Comparison of ENCODE assay signal across 26 cellular contexts in the genomic region with DNA sequence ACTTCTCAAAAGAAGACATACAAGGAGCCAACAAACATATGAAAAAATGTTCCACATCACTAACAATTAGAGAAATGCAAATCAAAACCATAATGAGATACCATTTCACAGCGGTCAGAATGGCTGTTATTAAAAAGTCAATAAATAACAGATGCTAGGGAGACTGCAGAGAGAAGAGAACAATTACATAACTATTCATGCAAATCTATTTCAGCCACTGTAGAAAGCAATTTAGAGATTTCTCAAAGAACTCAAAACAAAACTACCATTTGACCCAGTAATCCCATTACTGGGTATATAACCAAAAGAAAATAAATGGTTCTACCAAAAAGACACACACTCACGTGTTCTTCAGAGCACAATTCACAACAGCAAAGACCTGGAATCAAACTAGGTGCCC.
"Had no signal": no experiment of that assay in that cellular context is flagged by ENCODE, and none has a peak within 500 bp of the region (broad histone marks: within the 10 kb centered on the region; RNA-seq: fewer than 3 reads in every experiment).

No MANE protein-coding gene starts in this region.

- H3K79me2 ChIP-seq: parathyroid adenoma had no signal

- H3K27me3 Mint-ChIP-seq: naive B cell; stimulated activated memory B cell treated with anti-CD40 and anti-IgM and Interleukin-4, amounts not matched to agents 10 μg/mL and 1 μg/mL and 100 μg/mL, for 72 hours; stimulated activated naive CD8-positive, alpha-beta T cell treated with anti-CD3 and anti-CD28 coated beads, Interleukin-15, amount 100 ng/mL, for 72 hours; type B pancreatic cell had no signal

- H3K9ac ChIP-seq: neural progenitor cell, parathyroid adenoma had no signal

- H3K27ac Mint-ChIP-seq: mesothelial cell of epicardium; natural killer cell; nephron progenitor cell; neural progenitor cell; stimulated activated memory B cell treated with anti-CD40 and anti-IgM and Interleukin-4, amounts not matched to agents 10 μg/mL and 1 μg/mL and 100 μg/mL, for 72 hours; type B pancreatic cell had no signal

- H3K4me2 ChIP-seq: neural progenitor cell, smooth muscle cell had no signal

- H3K27me3 ChIP-seq: neural progenitor cell, neutrophil, right atrium auricular region, right lobe of liver, tibial nerve, uterus had no signal

- H3K36me3 ChIP-seq: uterus had no signal

- H3K4me1 Mint-ChIP-seq: naive B cell; nephron progenitor cell; neural progenitor cell; stimulated activated memory B cell treated with anti-CD40 and anti-IgM and Interleukin-4, amounts not matched to agents 10 μg/mL and 1 μg/mL and 100 μg/mL, for 72 hours; stimulated activated naive CD8-positive, alpha-beta T cell treated with anti-CD3 and anti-CD28 coated beads, Interleukin-15, amount 100 ng/mL, for 72 hours had no signal

- H3K4me1 ChIP-seq: left ventricle myocardium inferior, neural progenitor cell, parathyroid adenoma, right atrium auricular region, right lobe of liver, tibial nerve, uterus had no signal

- H3K9me3 Mint-ChIP-seq: natural killer cell; stimulated activated memory B cell treated with anti-CD40 and anti-IgM and Interleukin-4, amounts not matched to agents 10 μg/mL and 1 μg/mL and 100 μg/mL, for 72 hours; stimulated activated naive CD8-positive, alpha-beta T cell treated with anti-CD3 and anti-CD28 coated beads, Interleukin-15, amount 100 ng/mL, for 72 hours had no signal

- H2AFZ ChIP-seq: neural progenitor cell, parathyroid adenoma had no signal

- ATAC-seq: natural killer cell; right lobe of liver; stimulated activated memory B cell treated with anti-CD40 and anti-IgM and Interleukin-4, amounts not matched to agents 10 μg/mL and 1 μg/mL and 100 μg/mL, for 72 hours; stimulated activated naive CD8-positive, alpha-beta T cell treated with anti-CD3 and anti-CD28 coated beads, Interleukin-15, amount 100 ng/mL, for 72 hours had no signal

- H3K27ac ChIP-seq: left ventricle myocardium inferior, neural progenitor cell, neutrophil, parathyroid adenoma, right atrium auricular region, right lobe of liver, tibial nerve, uterus had no signal

- H3K4me3 ChIP-seq: left ventricle myocardium inferior, lung, neural progenitor cell, right atrium auricular region, right lobe of liver, smooth muscle cell, tibial nerve, uterus had no signal

- DNase-seq: islet precursor cell; left ventricle myocardium inferior; mesendoderm; naive B cell; natural killer cell; nephron progenitor cell; occipital lobe; right lobe of liver; stimulated activated CD4-positive, alpha-beta T cell treated with anti-CD3 and anti-CD28 coated beads, Interleukin-1b, Interleukin-23, amount 100 ng/mL, for 48 hours; stimulated activated CD4-positive, alpha-beta T cell treated with anti-CD3 and anti-CD28 coated beads, Interleukin-2, amount 100 ng/mL, for 48 hours; stimulated activated CD4-positive, alpha-beta T cell treated with anti-CD3 and anti-CD28 coated beads, Interleukin-4, amount 100 ng/mL, for 4 hours; stimulated activated CD8-positive, alpha-beta memory T cell treated with anti-CD3 and anti-CD28 coated beads, Interleukin-4, amount 100 ng/mL, for 48 hours; stimulated activated naive CD4-positive, alpha-beta T cell treated with Interleukin-2 at 50 U/mL for 16 hours; stimulated activated naive CD8-positive, alpha-beta T cell treated with anti-CD3 and anti-CD28 coated beads, Interleukin-15, amount 100 ng/mL, for 72 hours; substantia nigra; uterus had no signal

- H3K9me3 ChIP-seq: neutrophil, right atrium auricular region, right lobe of liver, uterus had no signal

- H3K4me3 Mint-ChIP-seq: mesothelial cell of epicardium; naive B cell; natural killer cell; nephron progenitor cell; neural progenitor cell; stimulated activated memory B cell treated with anti-CD40 and anti-IgM and Interleukin-4, amounts not matched to agents 10 μg/mL and 1 μg/mL and 100 μg/mL, for 72 hours; stimulated activated naive CD8-positive, alpha-beta T cell treated with anti-CD3 and anti-CD28 coated beads, Interleukin-15, amount 100 ng/mL, for 72 hours; type B pancreatic cell had no signal
